20 cellular contexts compared by ENCODE assay signal in the genomic region with DNA sequence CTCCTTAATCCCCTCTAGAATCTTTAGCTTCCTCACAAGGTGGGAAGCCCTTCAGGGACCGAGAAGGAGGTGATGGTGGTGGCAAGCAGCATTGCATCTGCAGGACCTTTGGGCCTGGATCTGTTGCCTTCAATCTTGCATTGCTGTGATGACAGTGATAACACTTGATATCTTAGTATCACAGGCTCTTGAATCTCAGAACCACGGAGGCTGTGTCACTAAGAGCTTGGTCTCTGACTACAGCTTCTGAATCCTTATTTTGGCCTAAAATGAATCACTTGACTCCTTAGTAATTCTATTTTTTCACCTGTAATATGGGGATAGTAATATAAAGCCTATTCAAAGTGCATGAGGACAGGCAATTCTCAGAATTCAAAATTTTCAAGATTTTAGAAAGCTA. TPM values are rescaled to one million over a fixed set of nuclear protein-coding genes. Genes with fewer than 3 reads are reported as not detected.
DNase-seq lines count a peak whose midpoint lies in the region; ATAC-seq lines count a peak whose summit lies in the region.
"Had no signal": no experiment of that assay in that cellular context is flagged by ENCODE, and none has a peak within 500 bp of the region (broad histone marks: within the 10 kb centered on the region; RNA-seq: fewer than 3 reads in every experiment).

No MANE protein-coding gene starts in this region.

- CTCF ChIA-PET in T-cell (lab: Charles Lee), result interaction anchor here (0.6 to 1.1 kb wide), 3 partner anchors 47 to 85 kb away, joined by 3 to 4 read pairs (median 4); no protein-coding TSS in a partner anchor

- ATAC-seq in T-cell (replicated peaks in 1 of 4), result no peak
- ATAC-seq in memory B cell (ENCODE audit: low read depth), result no peak
- ATAC-seq in HG02763 (IDR thresholded peaks at IDR 0.05; ENCODE audit: unreplicated experiment), result no peak
- ATAC-seq: right lobe of liver, Right ventricle myocardium inferior had no signal

- H3K27me3 Mint-ChIP-seq in T-cell (no peaks in the 10 kb centered on the region), memory B cell (no peaks in the 10 kb centered on the region)

- DNase-seq in stimulated activated CD4-positive, alpha-beta T cell treated with anti-CD3 and anti-CD28 coated beads, Interleukin-4, amount 100 ng/mL, for 24 hours, result peak; percentile 28
- no peak for DNase-seq in stimulated activated CD4-positive, alpha-beta T cell treated with anti-CD3 and anti-CD28 coated beads, Interleukin-2, amount 100 ng/mL, for 24 hours
- DNase-seq in T-cell (no peak), memory B cell (ENCODE audit: low spot score in 2 of 2) (no peak), middle frontal gyrus (ENCODE audit: extremely low spot score, low spot score) (no peak)
- no peak for DNase-seq in activated CD8-positive, alpha-beta memory T cell treated with anti-CD3 and anti-CD28 coated beads, Interleukin-2, amount 50 U/mL, for 4 hours
- DNase-seq: activated CD4-positive, alpha-beta T cell treated with anti-CD3 and anti-CD28 coated beads, Interleukin-2, amount 50 U/mL, for 1 hour; amniotic stem cell; effector memory CD4-positive, alpha-beta T cell; H9; hippocampal formation; left ventricle myocardium inferior; NCI-H1436 treated with DMSO at 0.1 percent for 48 hours; NCI-H526; right lobe of liver; SW 1271 had no signal

- peaks cover 70 to 73% (median 72%) of the 10 kb centered on the region in 3 donors for H3K4me1 Mint-ChIP-seq in T-cell
- peaks cover 33% of the 10 kb centered on the region for H3K4me1 Mint-ChIP-seq in memory B cell

- H3K4me3 Mint-ChIP-seq in T-cell, result no peak overlapping the region
- no peak overlapping the region for H3K4me3 Mint-ChIP-seq in memory B cell
- H3K4me3 Mint-ChIP-seq: H9, mesothelial cell of epicardium, nephron had no signal

- no peaks in the 10 kb centered on the region for H3K36me3 Mint-ChIP-seq in T-cell
- peaks cover 6% of the 10 kb centered on the region for H3K36me3 Mint-ChIP-seq in memory B cell

- POLR2A ChIA-PET in T-cell (lab: Charles Lee), result interaction anchor here (0.5 to 1.0 kb wide), 2 partner anchors 67 to 133 kb away, joined by 3 to 5 read pairs; no protein-coding TSS in a partner anchor

- H3K9me3 Mint-ChIP-seq in T-cell (peaks cover 0 to 4% (median 3%) of the 10 kb centered on the region in 3 donors), memory B cell (peaks cover 3% of the 10 kb centered on the region)
- H3K9me3 Mint-ChIP-seq: H9 had no signal

- H3K27ac Mint-ChIP-seq in T-cell (peak overlapping the region; percentile 10 to 74), memory B cell (peak overlapping the region; percentile 81)
- H3K27ac Mint-ChIP-seq: H9, mesothelial cell of epicardium, nephron had no signal

RNA-seq across cellular contexts. Expression of a gene that starts 8.9 kb away (rescaled TPM):
- total RNA-seq in T-cell, result 10 to 100 TPM in 4 of 5 donors, 1 to 10 TPM in 1; 8.4 to 13.6 (median 12.2) TPM
